In the genomic region with DNA sequence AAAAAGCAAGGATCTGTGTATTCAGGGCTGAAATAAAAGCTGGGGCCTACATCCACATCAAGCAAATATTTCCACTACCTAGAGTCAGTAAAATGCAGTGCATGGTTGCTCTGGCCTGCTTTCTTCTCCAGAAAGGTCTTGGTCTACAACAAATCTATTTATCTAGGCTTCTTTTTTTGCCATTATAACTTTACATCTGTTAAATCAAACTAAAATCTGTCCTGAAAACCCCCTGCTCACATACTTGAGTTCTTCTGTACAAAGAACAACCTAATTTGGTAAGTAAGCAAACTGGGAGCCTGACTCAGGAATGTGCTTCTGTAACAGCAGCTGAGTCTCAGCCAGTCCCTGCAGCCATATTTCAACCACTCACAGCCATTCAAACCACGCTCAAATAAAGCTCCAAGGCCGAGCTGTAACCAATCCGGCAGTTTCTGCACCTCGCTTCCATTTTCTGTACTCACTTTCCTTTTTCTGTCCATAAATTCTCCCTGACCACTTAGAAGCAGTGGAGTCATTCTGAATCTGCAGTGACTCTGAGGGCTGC, we compare ENCODE assay signal across 1 cellular context.
TF ChIP-seq lines count a peak whose summit lies in the region.

No MANE protein-coding gene starts in this region.

TF ChIP-seq in WTC11, 78 proteins besides CTCF, POLR2A, EP300 and RAD21 (continued from another document):
- TF ChIP-seq AR (CRISPR knock-in tag; IDR thresholded peaks at IDR 0.05) = no peak
- TF ChIP-seq NR3C1 (CRISPR knock-in tag; conservative IDR thresholded peaks at IDR 0.05; ENCODE audit: low read depth) = no peak
- TF ChIP-seq, protein P1, sequence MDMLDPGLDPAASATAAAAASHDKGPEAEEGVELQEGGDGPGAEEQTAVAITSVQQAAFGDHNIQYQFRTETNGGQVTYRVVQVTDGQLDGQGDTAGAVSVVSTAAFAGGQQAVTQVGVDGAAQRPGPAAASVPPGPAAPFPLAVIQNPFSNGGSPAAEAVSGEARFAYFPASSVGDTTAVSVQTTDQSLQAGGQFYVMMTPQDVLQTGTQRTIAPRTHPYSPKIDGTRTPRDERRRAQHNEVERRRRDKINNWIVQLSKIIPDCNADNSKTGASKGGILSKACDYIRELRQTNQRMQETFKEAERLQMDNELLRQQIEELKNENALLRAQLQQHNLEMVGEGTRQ (CRISPR knock-in tag; IDR thresholded peaks at IDR 0.05) = no peak
- TF ChIP-seq, protein P2, sequence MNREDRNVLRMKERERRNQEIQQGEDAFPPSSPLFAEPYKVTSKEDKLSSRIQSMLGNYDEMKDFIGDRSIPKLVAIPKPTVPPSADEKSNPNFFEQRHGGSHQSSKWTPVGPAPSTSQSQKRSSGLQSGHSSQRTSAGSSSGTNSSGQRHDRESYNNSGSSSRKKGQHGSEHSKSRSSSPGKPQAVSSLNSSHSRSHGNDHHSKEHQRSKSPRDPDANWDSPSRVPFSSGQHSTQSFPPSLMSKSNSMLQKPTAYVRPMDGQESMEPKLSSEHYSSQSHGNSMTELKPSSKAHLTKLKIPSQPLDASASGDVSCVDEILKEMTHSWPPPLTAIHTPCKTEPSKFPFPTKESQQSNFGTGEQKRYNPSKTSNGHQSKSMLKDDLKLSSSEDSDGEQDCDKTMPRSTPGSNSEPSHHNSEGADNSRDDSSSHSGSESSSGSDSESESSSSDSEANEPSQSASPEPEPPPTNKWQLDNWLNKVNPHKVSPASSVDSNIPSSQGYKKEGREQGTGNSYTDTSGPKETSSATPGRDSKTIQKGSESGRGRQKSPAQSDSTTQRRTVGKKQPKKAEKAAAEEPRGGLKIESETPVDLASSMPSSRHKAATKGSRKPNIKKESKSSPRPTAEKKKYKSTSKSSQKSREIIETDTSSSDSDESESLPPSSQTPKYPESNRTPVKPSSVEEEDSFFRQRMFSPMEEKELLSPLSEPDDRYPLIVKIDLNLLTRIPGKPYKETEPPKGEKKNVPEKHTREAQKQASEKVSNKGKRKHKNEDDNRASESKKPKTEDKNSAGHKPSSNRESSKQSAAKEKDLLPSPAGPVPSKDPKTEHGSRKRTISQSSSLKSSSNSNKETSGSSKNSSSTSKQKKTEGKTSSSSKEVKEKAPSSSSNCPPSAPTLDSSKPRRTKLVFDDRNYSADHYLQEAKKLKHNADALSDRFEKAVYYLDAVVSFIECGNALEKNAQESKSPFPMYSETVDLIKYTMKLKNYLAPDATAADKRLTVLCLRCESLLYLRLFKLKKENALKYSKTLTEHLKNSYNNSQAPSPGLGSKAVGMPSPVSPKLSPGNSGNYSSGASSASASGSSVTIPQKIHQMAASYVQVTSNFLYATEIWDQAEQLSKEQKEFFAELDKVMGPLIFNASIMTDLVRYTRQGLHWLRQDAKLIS (CRISPR knock-in tag; IDR thresholded peaks at IDR 0.05; ENCODE audit: borderline replicate concordance) = no peak
